ENCODE assay signal across 28 cellular contexts in the genomic region with DNA sequence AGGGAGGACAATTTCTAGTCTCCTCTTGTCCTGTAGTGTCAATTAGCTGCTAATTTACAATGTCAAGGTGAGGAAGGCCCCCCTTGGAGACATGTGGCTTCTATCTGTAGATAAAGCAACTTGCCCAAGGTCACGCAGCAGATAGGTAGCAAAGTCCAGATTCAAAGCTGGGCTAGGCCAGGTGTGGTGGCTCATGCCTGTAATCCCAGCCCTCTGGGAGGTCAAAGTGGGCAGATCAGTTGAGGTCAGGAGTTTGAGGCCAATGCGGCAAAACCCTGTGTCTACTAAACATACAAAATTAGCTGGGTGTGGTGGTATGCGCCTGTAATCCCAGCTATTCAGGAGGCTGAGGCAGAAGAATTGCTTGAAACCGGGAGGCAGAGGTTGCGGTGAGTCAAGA.
"Had no signal": no experiment of that assay in that cellular context is flagged by ENCODE, and none has a peak within 500 bp of the region (broad histone marks: within the 10 kb centered on the region; RNA-seq: fewer than 3 reads in every experiment).

No MANE protein-coding gene starts in this region.

- DNase-seq: activated B cell treated with CpG ODN at 0.5 μM for 24 hours; activated CD4-positive, alpha-beta T cell treated with anti-CD3 and anti-CD28 coated beads for 1 hour; activated CD4-positive, alpha-beta T cell treated with anti-CD3 and anti-CD28 coated beads, Interleukin-2, amount 10 ng/mL, durations not matched to agents 24 days and 14 days; activated CD4-positive, alpha-beta T cell treated with anti-CD3 and anti-CD28 coated beads, Interleukin-2, amount 50 U/mL, for 48 hours; activated CD8-positive, alpha-beta memory T cell treated with anti-CD3 and anti-CD28 coated beads, Interleukin-2, amount 10 ng/mL, durations not matched to agents 7 days and 5 days; activated effector memory CD4-positive, alpha-beta T cell treated with anti-CD3 and anti-CD28 coated beads, Interleukin-2, amount 50 U/mL, for 16 hours; activated naive CD4-positive, alpha-beta T cell treated with Interleukin-2 at 50 U/mL for 16 hours; activated naive CD8-positive, alpha-beta T cell treated with anti-CD3 and anti-CD28 coated beads, Interleukin-2, amount 50 U/mL, for 24 hours; activated T-cell treated with anti-CD3 and anti-CD28 coated beads, Interleukin-2, amount 50 U/mL, for 24 hours; amniotic stem cell; body of pancreas; Karpas-422; MM.1S; NCI-H1105; NCI-H1436; NCI-H1694 treated with DMSO at 0.1 percent for 48 hours; NCI-H2029 treated with DMSO at 0.1 percent for 48 hours; NCI-H510A treated with DMSO at 0.1 percent for 48 hours; NCI-H69; NK-92 treated with Interleukin-12 subunit alpha and Interleukin-12 subunit beta, amount 100 ng/mL, for 24 hours; SHP77 treated with DMSO at 0.1 percent for 48 hours had no signal

- H3K4me1 ChIP-seq: ascending aorta, body of pancreas, Peyer's patch had no signal

- H3K27me3 ChIP-seq: ascending aorta, body of pancreas, Peyer's patch had no signal

- H3K9me3 ChIP-seq: ascending aorta, body of pancreas, Peyer's patch had no signal

- H3K36me3 Mint-ChIP-seq: activated CD8-positive, alpha-beta memory T cell treated with anti-CD3 and anti-CD28 coated beads, Interleukin-2, amount 10 ng/mL, durations not matched to agents 7 days and 5 days; activated naive CD4-positive, alpha-beta T cell treated with anti-CD3 and anti-CD28 coated beads, Interleukin-2, amount 50 U/mL, for 72 hours had no signal

- H3K36me3 ChIP-seq: ascending aorta, Peyer's patch had no signal

- ATAC-seq: activated CD8-positive, alpha-beta memory T cell treated with anti-CD3 and anti-CD28 coated beads, Interleukin-2, amount 10 ng/mL, durations not matched to agents 7 days and 5 days; activated naive CD4-positive, alpha-beta T cell treated with anti-CD3 and anti-CD28 coated beads, Interleukin-2, amount 50 U/mL, for 72 hours; activated naive CD8-positive, alpha-beta T cell treated with anti-CD3 and anti-CD28 coated beads, Interleukin-2, amount 50 U/mL, for 24 hours; body of pancreas; K562 had no signal

- FAIRE-seq: bronchial epithelial cell, K562 had no signal

- H3K4me1 Mint-ChIP-seq: activated B cell treated with CpG ODN at 0.5 μM for 24 hours; activated CD4-positive, alpha-beta T cell treated with anti-CD3 and anti-CD28 coated beads, Interleukin-2, amount 10 ng/mL, durations not matched to agents 24 days and 14 days; activated CD8-positive, alpha-beta memory T cell treated with anti-CD3 and anti-CD28 coated beads, Interleukin-2, amount 10 ng/mL, durations not matched to agents 7 days and 5 days; activated naive CD8-positive, alpha-beta T cell treated with anti-CD3 and anti-CD28 coated beads, Interleukin-2, amount 50 U/mL, for 24 hours had no signal

- H3K27ac Mint-ChIP-seq: activated B cell treated with CpG ODN at 0.5 μM for 24 hours; activated CD4-positive, alpha-beta T cell treated with anti-CD3 and anti-CD28 coated beads, Interleukin-2, amount 10 ng/mL, durations not matched to agents 24 days and 14 days; activated CD8-positive, alpha-beta memory T cell treated with anti-CD3 and anti-CD28 coated beads, Interleukin-2, amount 10 ng/mL, durations not matched to agents 7 days and 5 days; activated naive CD4-positive, alpha-beta T cell treated with anti-CD3 and anti-CD28 coated beads, Interleukin-2, amount 50 U/mL, for 72 hours; activated naive CD8-positive, alpha-beta T cell treated with anti-CD3 and anti-CD28 coated beads, Interleukin-2, amount 50 U/mL, for 24 hours; activated T-cell treated with anti-CD3 and anti-CD28 coated beads, Interleukin-2, amount 50 U/mL, for 24 hours; T-helper 1 cell treated with Interleukin-12 subunit alpha and Interleukin-12 subunit beta and Interleukin-4 antibody, amounts not matched to agents 30 μg/mL and 1 μg/mL, for 36 hours had no signal

- H3K4me3 Mint-ChIP-seq: activated B cell treated with CpG ODN at 0.5 μM for 24 hours; activated CD4-positive, alpha-beta T cell treated with anti-CD3 and anti-CD28 coated beads, Interleukin-2, amount 10 ng/mL, durations not matched to agents 24 days and 14 days; activated CD8-positive, alpha-beta memory T cell treated with anti-CD3 and anti-CD28 coated beads, Interleukin-2, amount 10 ng/mL, durations not matched to agents 7 days and 5 days; activated naive CD8-positive, alpha-beta T cell treated with anti-CD3 and anti-CD28 coated beads, Interleukin-2, amount 50 U/mL, for 24 hours; activated T-cell treated with anti-CD3 and anti-CD28 coated beads, Interleukin-2, amount 50 U/mL, for 24 hours; T-helper 1 cell treated with Interleukin-12 subunit alpha and Interleukin-12 subunit beta and Interleukin-4 antibody, amounts not matched to agents 30 μg/mL and 1 μg/mL, for 36 hours had no signal

- H3K27ac ChIP-seq: ascending aorta, body of pancreas, Peyer's patch, RWPE1 had no signal

- H3K27me3 Mint-ChIP-seq: activated B cell treated with CpG ODN at 0.5 μM for 24 hours; activated T-cell treated with anti-CD3 and anti-CD28 coated beads, Interleukin-2, amount 50 U/mL, for 24 hours had no signal

- H3K4me3 ChIP-seq: ascending aorta, body of pancreas, K562, Peyer's patch had no signal

- H3K9me3 Mint-ChIP-seq: activated B cell treated with CpG ODN at 0.5 μM for 24 hours; activated CD4-positive, alpha-beta T cell treated with anti-CD3 and anti-CD28 coated beads, Interleukin-2, amount 10 ng/mL, durations not matched to agents 24 days and 14 days; activated T-cell treated with anti-CD3 and anti-CD28 coated beads, Interleukin-2, amount 50 U/mL, for 24 hours; T-helper 1 cell treated with Interleukin-12 subunit alpha and Interleukin-12 subunit beta and Interleukin-4 antibody, amounts not matched to agents 30 μg/mL and 1 μg/mL, for 36 hours had no signal
